9 cellular contexts compared by ENCODE assay signal in genomic region chr7:73433924-73434700, GRCh38. TPM values are rescaled to one million over a fixed set of nuclear protein-coding genes. Genes with fewer than 3 reads are reported as not detected.
DNase-seq lines count a peak whose midpoint lies in the region; ATAC-seq and TF ChIP-seq lines count a peak whose summit lies in the region.
"Had no signal": no experiment of that assay in that cellular context is flagged by ENCODE, and none has a peak within 500 bp of the region (broad histone marks: within the 10 kb centered on the region; RNA-seq: fewer than 3 reads in every experiment).

No MANE protein-coding gene starts in this region.

- peak; percentile 44 for DNase-seq in activated CD8-positive, alpha-beta T cell treated with anti-CD3 and anti-CD28 coated beads for 36 hours
- DNase-seq in memory B cell (ENCODE audit: low spot score in 2 of 2): no peak
- DNase-seq in hepatic stellate cell (ENCODE audit: low spot score): no peak
- no peak for DNase-seq in NCI-H2029 treated with DMSO at 0.1 percent for 48 hours (lab: John Stamatoyannopoulos, UW)
- no peak for DNase-seq in GM19240 (ENCODE audit: insufficient read length, low spot score)
- no peak for DNase-seq in NCI-H1105 (lab: John Stamatoyannopoulos, UW)

- intact Hi-C loops in activated CD8-positive, alpha-beta T cell treated with anti-CD3 and anti-CD28 coated beads for 36 hours (cut with micrococcal nuclease): no loop called here

- H3K4me3 Mint-ChIP-seq in activated CD8-positive, alpha-beta T cell treated with anti-CD3 and anti-CD28 coated beads for 36 hours: peak overlapping the region; percentile 27
- peak overlapping the region; percentile 59 for H3K4me3 Mint-ChIP-seq in memory B cell

- H3K36me3 ChIP-seq in ES-I3 (ENCODE audit: insufficient read depth, low read length): no peaks in the 10 kb centered on the region

- ATAC-seq in GM21786 (IDR thresholded peaks at IDR 0.05; ENCODE audit: unreplicated experiment) (peak; percentile 11), memory B cell (ENCODE audit: low read depth) (peak; percentile 26)
- ATAC-seq in activated CD8-positive, alpha-beta T cell treated with anti-CD3 and anti-CD28 coated beads for 36 hours: peak; percentile 28

- H3K36me3 Mint-ChIP-seq in activated CD8-positive, alpha-beta T cell treated with anti-CD3 and anti-CD28 coated beads for 36 hours (ENCODE audit: low read depth): peaks cover 2% of the 10 kb centered on the region
- no peaks in the 10 kb centered on the region for H3K36me3 Mint-ChIP-seq in memory B cell
- H3K36me3 Mint-ChIP-seq: IgD-negative memory B cell had no signal

- H3K4me1 Mint-ChIP-seq in activated CD8-positive, alpha-beta T cell treated with anti-CD3 and anti-CD28 coated beads for 36 hours (ENCODE audit: low read depth): no peaks in the 10 kb centered on the region
- peaks cover 2% of the 10 kb centered on the region for H3K4me1 Mint-ChIP-seq in memory B cell

- POLR2A ChIA-PET in activated CD8-positive, alpha-beta T cell treated with anti-CD3 and anti-CD28 coated beads for 36 hours (lab: Charles Lee): no interaction called here

- CTCF ChIA-PET in activated CD8-positive, alpha-beta T cell treated with anti-CD3 and anti-CD28 coated beads for 36 hours (lab: Charles Lee): interaction anchor here (2.5 kb wide), 1 partner anchor 18 kb away, joined by 8 read pairs; no protein-coding TSS in a partner anchor

- TF ChIP-seq CTCF in activated CD8-positive, alpha-beta T cell treated with anti-CD3 and anti-CD28 coated beads for 36 hours (IDR thresholded peaks at IDR 0.05): no peak

- H3K9me3 ChIP-seq in ES-I3 (ENCODE audit: control insufficient read depth, insufficient read depth, low read length): no peaks in the 10 kb centered on the region

- H3K27ac Mint-ChIP-seq in activated CD8-positive, alpha-beta T cell treated with anti-CD3 and anti-CD28 coated beads for 36 hours: no peak overlapping the region
- no peak overlapping the region for H3K27ac Mint-ChIP-seq in memory B cell

- peaks cover 3% of the 10 kb centered on the region for H3K27me3 Mint-ChIP-seq in activated CD8-positive, alpha-beta T cell treated with anti-CD3 and anti-CD28 coated beads for 36 hours
- peaks cover 14% of the 10 kb centered on the region for H3K27me3 Mint-ChIP-seq in memory B cell

- H3K9ac ChIP-seq in ES-I3 (ENCODE audit: low read depth, low read length): peak overlapping the region; percentile 70

- peaks cover 3% of the 10 kb centered on the region for H3K9me3 Mint-ChIP-seq in activated CD8-positive, alpha-beta T cell treated with anti-CD3 and anti-CD28 coated beads for 36 hours
- no peaks in the 10 kb centered on the region for H3K9me3 Mint-ChIP-seq in memory B cell

- H3K4me1 ChIP-seq in ES-I3 (ENCODE audit: insufficient read depth, low read length): peaks cover 6% of the 10 kb centered on the region; the same call in 1 of the 2 replicates

RNA-seq across cellular contexts. Expression of gene FZD9, which starts 0.5 kb away (rescaled TPM):
- under 1 TPM in 1 of 2 experiments, not detected in 1; 0.43 TPM for total RNA-seq in activated CD8-positive, alpha-beta T cell treated with anti-CD3 and anti-CD28 coated beads for 36 hours
